ENCODE assay signal across 9 cellular contexts in the genomic region with DNA sequence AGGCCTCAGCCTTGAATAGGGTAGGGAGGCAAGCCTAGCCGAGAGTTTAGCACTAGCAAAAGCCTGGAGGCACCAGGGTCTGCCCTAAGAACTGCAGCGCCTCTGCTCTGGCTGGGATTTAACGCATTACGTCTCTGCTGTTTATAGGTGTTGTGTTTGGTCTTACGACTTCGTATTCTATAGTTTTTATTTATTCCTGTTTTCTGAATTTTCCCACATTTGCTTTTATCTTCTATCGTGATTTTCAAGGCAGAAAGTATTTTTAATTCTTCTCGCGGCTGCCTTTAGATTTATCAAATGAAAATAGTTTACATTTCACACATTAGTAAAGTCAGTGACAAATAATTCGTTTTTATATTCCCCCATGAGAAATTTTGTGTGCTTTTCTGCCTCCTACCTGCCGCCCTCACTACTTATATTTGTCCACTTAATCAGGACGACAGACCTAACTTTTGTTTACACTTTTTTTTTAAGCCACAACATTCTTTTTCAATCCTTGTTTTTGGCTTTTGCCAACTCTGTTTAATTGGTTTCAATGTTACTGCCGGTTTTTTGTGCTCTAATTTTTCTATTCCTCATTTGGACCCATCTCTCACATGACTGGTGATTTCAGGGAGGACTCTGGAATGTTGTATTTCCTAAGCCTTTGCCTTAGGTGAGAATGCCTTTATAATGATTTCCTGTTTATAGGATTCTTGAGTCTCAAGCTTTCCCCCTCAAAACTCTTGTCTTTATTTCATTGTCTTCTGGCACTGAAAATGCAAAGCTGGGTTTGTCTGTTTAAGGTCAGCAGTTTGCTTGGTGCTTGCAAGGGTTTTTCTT. TPM values are rescaled to one million over a fixed set of nuclear protein-coding genes. Genes with fewer than 3 reads are reported as not detected.
DNase-seq lines count a peak whose midpoint lies in the region; ATAC-seq and TF ChIP-seq lines count a peak whose summit lies in the region.
"Had no signal": no experiment of that assay in that cellular context is flagged by ENCODE, and none has a peak within 500 bp of the region (broad histone marks: within the 10 kb centered on the region; RNA-seq: fewer than 3 reads in every experiment).

No MANE protein-coding gene starts in this region.

- CTCF ChIA-PET in Calu3 (lab: Charles Lee): no interaction called here

- H3K9me3 Mint-ChIP-seq in Calu3 (ENCODE audit: low read depth, unreplicated experiment): no peaks in the 10 kb centered on the region
- no peaks in the 10 kb centered on the region for H3K9me3 Mint-ChIP-seq in naive thymus-derived CD8-positive, alpha-beta T cell

- no peaks in the 10 kb centered on the region for H3K4me1 ChIP-seq in colonic mucosa

- peaks cover 16% of the 10 kb centered on the region for H3K36me3 Mint-ChIP-seq in Calu3 (ENCODE audit: insufficient read depth, unreplicated experiment)
- peaks cover 0 to 2% (median 0%) of the 10 kb centered on the region in 3 donors for H3K36me3 Mint-ChIP-seq in naive thymus-derived CD8-positive, alpha-beta T cell

- no TSS peak for BruUV-seq in Calu3 (replicated peaks; lab: Mats Ljungman, UMichigan)

- no peaks in the 10 kb centered on the region for H3K9me3 ChIP-seq in colonic mucosa

- no peaks in the 10 kb centered on the region for H3K36me3 ChIP-seq in colonic mucosa

- H3K9ac ChIP-seq in colonic mucosa (ENCODE audit: low read depth in 2 of 2, low read length in 2 of 2): peak overlapping the region in 1 of 2 donors; percentile 44
- H3K9ac ChIP-seq: KMS-11 had no signal

- H3K4me3 Mint-ChIP-seq in Calu3 (ENCODE audit: low read depth, unreplicated experiment): peak overlapping the region; percentile 84
- peak overlapping the region; percentile 78 to 90 (median 84) for H3K4me3 Mint-ChIP-seq in naive thymus-derived CD8-positive, alpha-beta T cell

- intact Hi-C loops in Calu3 (cut with micrococcal nuclease; ENCODE audit: unreplicated experiment): no loop called here
- intact Hi-C loops in colonic mucosa (cut with DNase I): no loop called here

- no peak for DNase-seq in Calu3
- peak; percentile 12 for DNase-seq in NCI-H226
- no peak for DNase-seq in colonic mucosa
- DNase-seq in naive thymus-derived CD8-positive, alpha-beta T cell: no peak
- no peak for DNase-seq in DMS53 treated with DMSO at 0.1 percent for 48 hours (lab: John Stamatoyannopoulos, UW; ENCODE audit: unreplicated experiment)

- no peak overlapping the region for H3K27ac Mint-ChIP-seq in Calu3 (ENCODE audit: unreplicated experiment)
- H3K27ac Mint-ChIP-seq in naive thymus-derived CD8-positive, alpha-beta T cell: peak overlapping the region in 7 of 10 donors; percentile 44 to 86 (median 62)

- peak overlapping the region; percentile 93 for H3K4me3 ChIP-seq in colonic mucosa

- ATAC-seq in naive thymus-derived CD8-positive, alpha-beta T cell: no peak
- ATAC-seq in GM18858 (IDR thresholded peaks at IDR 0.05; ENCODE audit: unreplicated experiment): no peak
- no peak for ATAC-seq in GM21529 (IDR thresholded peaks at IDR 0.05; ENCODE audit: unreplicated experiment)
- no peak for ATAC-seq in HG03135 (IDR thresholded peaks at IDR 0.05; ENCODE audit: unreplicated experiment)

- POLR2A ChIA-PET in naive thymus-derived CD8-positive, alpha-beta T cell (lab: Charles Lee): interaction anchor here (0.6 kb wide), 1 partner anchor 88 kb away, joined by 3 read pairs; no protein-coding TSS in a partner anchor

- H3K4me1 Mint-ChIP-seq in Calu3 (ENCODE audit: low read depth, unreplicated experiment): peaks cover 11% of the 10 kb centered on the region
- H3K4me1 Mint-ChIP-seq in naive thymus-derived CD8-positive, alpha-beta T cell: peaks cover 11 to 25% (median 20%) of the 10 kb centered on the region in 4 donors

- H3K27me3 Mint-ChIP-seq in Calu3 (ENCODE audit: unreplicated experiment): peaks cover 16% of the 10 kb centered on the region
- peaks cover 0 to 14% (median 0%) of the 10 kb centered on the region in 5 donors for H3K27me3 Mint-ChIP-seq in naive thymus-derived CD8-positive, alpha-beta T cell

- peak overlapping the region; percentile 23 for H3K27ac ChIP-seq in colonic mucosa
- H3K27ac ChIP-seq: KMS-11 had no signal

- peaks cover 4% of the 10 kb centered on the region for H3K27me3 ChIP-seq in colonic mucosa

- TF ChIP-seq CTCF in Calu3 (IDR thresholded peaks at IDR 0.05; ENCODE audit: unreplicated experiment) (no peak), colonic mucosa (IDR thresholded peaks at IDR 0.05) (no peak)

RNA-seq across cellular contexts. Expression of gene LZTS3, which starts 1.3 kb away (rescaled TPM):
- total RNA-seq in Calu3 (2022): 10.4 and 11.4 TPM in 2 replicates
- total RNA-seq in colonic mucosa: 1 to 10 TPM; 7.9 to 8.3 TPM
- 10 to 100 TPM; 25.5 to 26.6 TPM for total RNA-seq in naive thymus-derived CD8-positive, alpha-beta T cell
- polyA plus RNA-seq in naive thymus-derived CD8-positive, alpha-beta T cell: 1 to 10 TPM; 2.0 to 3.8 (median 3.7) TPM

RNA-seq across cellular contexts. Expression of gene FASTKD5, which starts 15.0 kb away (rescaled TPM):
- 13.3 and 13.9 TPM in 2 replicates for total RNA-seq in Calu3 (2022)
- 10 to 100 TPM; 17.3 to 19.8 TPM for total RNA-seq in colonic mucosa
- 10 to 100 TPM; 37.1 to 38.0 TPM for total RNA-seq in naive thymus-derived CD8-positive, alpha-beta T cell
- 10 to 100 TPM; 10.7 to 18.1 (median 17.5) TPM for polyA plus RNA-seq in naive thymus-derived CD8-positive, alpha-beta T cell

RNA-seq across cellular contexts. Expression of gene UBOX5, which starts 15.0 kb away (rescaled TPM):
- total RNA-seq in Calu3 (2022) (3.3 and 4.3 TPM in 2 replicates), colonic mucosa (1 to 10 TPM; 6.5 to 6.6 TPM)
- total RNA-seq in naive thymus-derived CD8-positive, alpha-beta T cell: 10 to 100 TPM; 15.7 to 15.8 TPM
- 1 to 10 TPM; 4.5 to 8.6 (median 7.0) TPM for polyA plus RNA-seq in naive thymus-derived CD8-positive, alpha-beta T cell

RNA-seq across cellular contexts. Expression of gene DDRGK1, which starts 29.8 kb away (rescaled TPM):
- 30.9 and 36.3 TPM in 2 replicates for total RNA-seq in Calu3 (2022)
- total RNA-seq in colonic mucosa: 10 to 100 TPM; 57.8 to 88.6 TPM
- total RNA-seq in naive thymus-derived CD8-positive, alpha-beta T cell: 10 to 100 TPM; 55.8 to 57.4 TPM
- polyA plus RNA-seq in naive thymus-derived CD8-positive, alpha-beta T cell: 10 to 100 TPM; 39.7 to 50.5 (median 44.1) TPM

RNA-seq across cellular contexts. Expression of gene ITPA, which starts 34.6 kb away (rescaled TPM):
- 42.5 and 53.4 TPM in 2 replicates for total RNA-seq in Calu3 (2022)
- 10 to 100 TPM; 35.2 to 67.6 TPM for total RNA-seq in colonic mucosa
- 10 to 100 TPM; 51.7 to 57.6 TPM for total RNA-seq in naive thymus-derived CD8-positive, alpha-beta T cell
- 10 to 100 TPM; 46.2 to 72.9 (median 56.9) TPM for polyA plus RNA-seq in naive thymus-derived CD8-positive, alpha-beta T cell
